In the genomic region with DNA sequence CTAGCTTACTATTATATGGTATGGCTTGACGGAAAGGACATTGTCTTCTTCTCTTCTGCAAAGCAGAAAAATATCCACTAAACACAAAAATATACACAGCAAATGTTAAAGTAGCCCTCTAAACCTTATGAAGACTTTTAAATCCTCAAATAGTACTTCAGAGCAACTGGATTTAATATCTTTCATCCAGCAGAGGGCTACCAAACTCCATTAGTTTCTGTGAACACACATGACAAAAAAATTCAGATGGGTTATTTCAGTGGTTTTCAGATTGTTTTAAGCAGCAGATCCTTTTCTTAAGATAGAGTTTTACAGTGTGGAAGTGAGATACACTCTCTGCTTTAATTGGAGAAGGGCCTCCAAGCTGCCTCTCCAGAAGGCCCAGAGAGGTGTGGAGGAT, we compare ENCODE assay signal across 8 cellular contexts. TPM values are rescaled to one million over a fixed set of nuclear protein-coding genes. Genes with fewer than 3 reads are reported as not detected.
DNase-seq lines count a peak whose midpoint lies in the region; ATAC-seq and TF ChIP-seq lines count a peak whose summit lies in the region.

No MANE protein-coding gene starts in this region.

- no peaks in the 10 kb centered on the region for H3K4me1 ChIP-seq in fibroblast of lung (ENCODE audit: control insufficient read depth, extremely low read depth, insufficient read depth, low read length)

- H3K4me3 Mint-ChIP-seq in activated CD4-positive, alpha-beta T cell treated with anti-CD3 and anti-CD28 coated beads for 36 hours: no peak overlapping the region

- H4K20me1 ChIP-seq in fibroblast of lung (ENCODE audit: control insufficient read depth, extremely low read depth, insufficient read depth, low read length): no peaks in the 10 kb centered on the region

- no peaks in the 10 kb centered on the region for H3K36me3 Mint-ChIP-seq in activated CD4-positive, alpha-beta T cell treated with anti-CD3 and anti-CD28 coated beads for 36 hours (ENCODE audit: low read depth)

- no peak for TF ChIP-seq CTCF in GM20000 (IDR thresholded peaks at IDR 0.05; ENCODE audit: extremely low read depth, missing control alignments)
- TF ChIP-seq CTCF in fibroblast of lung (conservative IDR thresholded peaks at IDR 0.05 in 1 of 2, IDR thresholded peaks at IDR 0.05 in 1 of 2; ENCODE audit: low read depth in 1 of 2, low read length in 2 of 2): peak; percentile 35 to 49

- H3K9ac ChIP-seq in fibroblast of lung (ENCODE audit: insufficient read depth, low read length): no peak overlapping the region

- intact Hi-C loops in activated CD4-positive, alpha-beta T cell treated with anti-CD3 and anti-CD28 coated beads for 36 hours (cut with DNase I, micrococcal nuclease): no loop called here

- peak; percentile 14 for DNase-seq in GM20000 (ENCODE audit: low spot score)
- DNase-seq in NCI-H69 (lab: John Stamatoyannopoulos, UW): peak; percentile 51
- DNase-seq in fibroblast of lung (ENCODE audit: low read depth in 2 of 2): peak; percentile 48 to 77
- peak; percentile 73 for DNase-seq in renal cortical epithelial cell (ENCODE audit: low read depth)
- no peak for DNase-seq in SIG-M5 (lab: John Stamatoyannopoulos, UW)
- DNase-seq in activated CD4-positive, alpha-beta T cell treated with anti-CD3 and anti-CD28 coated beads for 36 hours: no peak
- no peak for DNase-seq in NCI-H1930 (lab: John Stamatoyannopoulos, UW)

- no peak overlapping the region for H3K4me2 ChIP-seq in fibroblast of lung (ENCODE audit: extremely low read depth, insufficient read depth, low read length)

- H3K27me3 ChIP-seq in fibroblast of lung (ENCODE audit: control insufficient read depth, insufficient read depth, low read length): no peaks in the 10 kb centered on the region

- no peaks in the 10 kb centered on the region for H3K9me3 ChIP-seq in fibroblast of lung (ENCODE audit: control insufficient read depth, insufficient read depth, low read depth, low read length)

- H3K36me3 ChIP-seq in fibroblast of lung (ENCODE audit: control insufficient read depth, insufficient read depth, low read length): no peaks in the 10 kb centered on the region

- H3K27ac ChIP-seq in fibroblast of lung (ENCODE audit: insufficient read depth, low read length): no peak overlapping the region

- CTCF ChIA-PET in activated CD4-positive, alpha-beta T cell treated with anti-CD3 and anti-CD28 coated beads for 36 hours (lab: Charles Lee): no interaction called here

- ATAC-seq in activated CD4-positive, alpha-beta T cell treated with anti-CD3 and anti-CD28 coated beads for 36 hours: no peak
- ATAC-seq in HG02678 (IDR thresholded peaks at IDR 0.05; ENCODE audit: unreplicated experiment): no peak

- H3K4me1 Mint-ChIP-seq in activated CD4-positive, alpha-beta T cell treated with anti-CD3 and anti-CD28 coated beads for 36 hours: no peaks in the 10 kb centered on the region

- H3K27ac Mint-ChIP-seq in activated CD4-positive, alpha-beta T cell treated with anti-CD3 and anti-CD28 coated beads for 36 hours: no peak overlapping the region

- POLR2A ChIA-PET in activated CD4-positive, alpha-beta T cell treated with anti-CD3 and anti-CD28 coated beads for 36 hours (lab: Charles Lee): no interaction called here

- H2AFZ ChIP-seq in fibroblast of lung (ENCODE audit: low read length): no peak overlapping the region

- H3K9me3 Mint-ChIP-seq in activated CD4-positive, alpha-beta T cell treated with anti-CD3 and anti-CD28 coated beads for 36 hours (ENCODE audit: low read depth): no peaks in the 10 kb centered on the region

- no peak overlapping the region for H3K4me3 ChIP-seq in fibroblast of lung (replicated peaks in 1 of 4; ENCODE audit: control extremely low read depth in 1 of 4, insufficient read depth in 1 of 4, low read depth in 3 of 4, low read length in 4 of 4)

- H3K79me2 ChIP-seq in fibroblast of lung (ENCODE audit: control insufficient read depth, insufficient read depth, low read length): no peaks in the 10 kb centered on the region

- peaks cover 4% of the 10 kb centered on the region for H3K27me3 Mint-ChIP-seq in activated CD4-positive, alpha-beta T cell treated with anti-CD3 and anti-CD28 coated beads for 36 hours

RNA-seq across cellular contexts. Expression of a gene that starts 56.6 kb away (rescaled TPM):
- total RNA-seq in fibroblast of lung (75.2 and 95.1 TPM in 2 replicates), renal cortical epithelial cell (11.5 and 17.7 TPM in 2 replicates)
- polyA plus RNA-seq in fibroblast of lung: 10.9 and 15.7 TPM in 2 replicates
- 20.1 and 22.7 TPM in 2 replicates for polyA plus RNA-seq in fibroblast of lung (2012)
- polyA minus RNA-seq in fibroblast of lung (ENCODE audit: low replicate concordance): 16.0 and 29.6 TPM in 2 replicates
- 1 to 10 TPM; 2.1 to 3.3 TPM for total RNA-seq in activated CD4-positive, alpha-beta T cell treated with anti-CD3 and anti-CD28 coated beads for 36 hours

Comparison
In these comparisons a context has a peak if more than half of its experiments do, and no peak if none do; other contexts are left out.
1. DNase-seq: peak in GM20000 (single experiment), NCI-H69 (single experiment), fibroblast of lung (2 of 2) and renal cortical epithelial cell (single experiment); none in SIG-M5 (single experiment), activated CD4-positive, alpha-beta T cell treated with anti-CD3 and anti-CD28 coated beads for 36 hours (single experiment) and NCI-H1930 (0 of 2).